23 cellular contexts compared by ENCODE assay signal in genomic region chr18:13300796-13301195, GRCh38.
"Had no signal": no experiment of that assay in that cellular context is flagged by ENCODE, and none has a peak within 500 bp of the region (broad histone marks: within the 10 kb centered on the region; RNA-seq: fewer than 3 reads in every experiment).

No MANE protein-coding gene starts in this region.

- H3K36me3 Mint-ChIP-seq: natural killer cell treated with Interleukin-12 subunit alpha and Interleukin-12 subunit beta and Interleukin-15 and Interleukin-18, amount 100 ng/mL, for 72 hours; stimulated activated naive B cell treated with anti-CD40 and anti-IgM and Interleukin-4, amounts not matched to agents 10 μg/mL and 1 μg/mL and 100 μg/mL, for 72 hours had no signal

- ATAC-seq: gastroesophageal sphincter; left lobe of liver; lower lobe of right lung; natural killer cell treated with Interleukin-12 subunit alpha and Interleukin-12 subunit beta and Interleukin-15 and Interleukin-18, amount 100 ng/mL, for 72 hours; sciatic nerve; stimulated activated naive B cell treated with anti-CD40 and anti-IgM and Interleukin-4, amounts not matched to agents 10 μg/mL and 1 μg/mL and 100 μg/mL, for 72 hours; stimulated activated naive CD8-positive, alpha-beta T cell treated with anti-CD3 and anti-CD28 coated beads, Interleukin-15, amount 100 ng/mL, for 72 hours had no signal

- H3K27me3 Mint-ChIP-seq: stimulated activated naive CD8-positive, alpha-beta T cell treated with anti-CD3 and anti-CD28 coated beads, Interleukin-15, amount 100 ng/mL, for 72 hours had no signal

- H3K9me3 ChIP-seq: gastroesophageal sphincter, psoas muscle, testis had no signal

- DNase-seq: effector memory CD4-positive, alpha-beta T cell; esophagus squamous epithelium; foreskin fibroblast; glutamatergic neuron; islet precursor cell; lower lobe of right lung; psoas muscle; retina; spleen; stimulated activated CD4-positive, alpha-beta T cell treated with anti-CD3 and anti-CD28 coated beads, Interleukin-15, amount 100 ng/mL, for 24 hours; stimulated activated CD4-positive, alpha-beta T cell treated with anti-CD3 and anti-CD28 coated beads, Interleukin-1b, Interleukin-23, amount 100 ng/mL, for 48 hours; stimulated activated CD4-positive, alpha-beta T cell treated with anti-CD3 and anti-CD28 coated beads, Interleukin-4, amount 100 ng/mL, for 24 hours; stimulated activated naive B cell treated with anti-CD40 and anti-IgM and Interleukin-4, amounts not matched to agents 10 μg/mL and 1 μg/mL and 100 μg/mL, for 72 hours; stimulated activated naive CD8-positive, alpha-beta T cell treated with anti-CD3 and anti-CD28 coated beads, Interleukin-15, amount 100 ng/mL, for 72 hours; testis had no signal

- H2AFZ ChIP-seq: parathyroid adenoma had no signal

- H3K27ac ChIP-seq: esophagus squamous epithelium, gastroesophageal sphincter, lower lobe of right lung, parathyroid adenoma, psoas muscle, spleen, testis, tibial nerve had no signal

- H3K4me1 ChIP-seq: parathyroid adenoma had no signal

- H3K36me3 ChIP-seq: esophagus squamous epithelium, gastroesophageal sphincter, lower lobe of right lung, spleen, tibial nerve had no signal

- H3K27me3 ChIP-seq: esophagus squamous epithelium, gastroesophageal sphincter, spleen, testis, tibial nerve had no signal

- H3K27ac Mint-ChIP-seq: memory B cell; mesothelial cell of epicardium; natural killer cell treated with Interleukin-12 subunit alpha and Interleukin-12 subunit beta and Interleukin-15 and Interleukin-18, amount 100 ng/mL, for 72 hours; stimulated activated naive CD8-positive, alpha-beta T cell treated with anti-CD3 and anti-CD28 coated beads, Interleukin-15, amount 100 ng/mL, for 72 hours had no signal

- H3K4me3 ChIP-seq: esophagus squamous epithelium, gastroesophageal sphincter, lower lobe of right lung, psoas muscle, spleen, testis, tibial nerve had no signal

- H3K4me3 Mint-ChIP-seq: memory B cell; mesothelial cell of epicardium; natural killer cell treated with Interleukin-12 subunit alpha and Interleukin-12 subunit beta and Interleukin-15 and Interleukin-18, amount 100 ng/mL, for 72 hours; stimulated activated naive B cell treated with anti-CD40 and anti-IgM and Interleukin-4, amounts not matched to agents 10 μg/mL and 1 μg/mL and 100 μg/mL, for 72 hours; stimulated activated naive CD8-positive, alpha-beta T cell treated with anti-CD3 and anti-CD28 coated beads, Interleukin-15, amount 100 ng/mL, for 72 hours had no signal

- H3K9me3 Mint-ChIP-seq: natural killer cell treated with Interleukin-12 subunit alpha and Interleukin-12 subunit beta and Interleukin-15 and Interleukin-18, amount 100 ng/mL, for 72 hours had no signal

- H3K9ac ChIP-seq: parathyroid adenoma had no signal
